8 cellular contexts compared by ENCODE assay signal in the genomic region with DNA sequence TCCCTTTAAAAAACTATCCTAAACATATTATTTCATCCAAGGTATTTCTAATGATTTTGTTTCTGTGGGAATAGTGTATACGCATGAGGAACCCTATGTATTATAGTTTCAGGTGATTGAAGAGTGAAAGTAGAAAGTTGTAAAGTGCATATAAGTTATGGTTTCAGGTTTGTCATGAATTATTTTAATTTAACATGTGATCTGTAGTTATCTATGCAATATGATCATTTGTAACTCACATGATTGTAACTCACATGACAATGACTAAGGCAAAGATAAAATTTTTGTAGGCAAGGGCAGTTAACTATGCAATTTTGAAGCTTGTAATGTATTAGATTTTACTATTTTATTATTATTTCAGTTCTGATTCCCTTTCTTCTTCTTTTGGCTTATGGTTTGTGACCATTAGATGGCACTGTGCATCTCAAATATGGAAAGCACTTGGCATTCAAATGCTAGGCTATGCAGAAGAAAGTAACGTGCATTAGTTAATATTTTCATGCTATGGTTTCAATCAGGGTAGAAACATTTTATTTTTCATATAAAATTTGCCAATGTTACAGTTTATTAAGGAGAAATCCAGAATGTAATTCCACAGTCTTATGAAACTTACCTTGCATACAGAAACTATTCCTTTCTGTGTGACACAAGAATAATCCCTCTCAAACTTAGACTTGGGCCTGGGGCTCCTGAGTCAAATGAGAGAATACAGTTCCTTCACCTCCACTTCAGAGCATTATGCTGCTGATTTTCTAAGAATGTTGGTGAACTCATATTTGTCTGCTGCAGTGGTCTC. TPM values are rescaled to one million over a fixed set of nuclear protein-coding genes. Genes with fewer than 3 reads are reported as not detected.
DNase-seq lines count a peak whose midpoint lies in the region; ATAC-seq and TF ChIP-seq lines count a peak whose summit lies in the region.

No MANE protein-coding gene starts in this region.

- no peak for DNase-seq in activated T-cell treated with anti-CD3 and anti-CD28 coated beads, Interleukin-2, amount 50 U/mL, for 72 hours
- no peak for DNase-seq in activated T-cell treated with anti-CD3 and anti-CD28 coated beads for 4 hours
- DNase-seq in Jurkat, Clone E6-1 (ENCODE audit: low read depth, low spot score) = peak; percentile 65
- DNase-seq in T-cell = peak in 5 of 34 experiments; percentile 16 to 40 (median 27)
- DNase-seq in foreskin fibroblast = peak; percentile 33 to 76
- no peak for DNase-seq in stimulated activated effector memory CD8-positive, alpha-beta T cell treated with anti-CD3 and anti-CD28 coated beads, Interleukin-12 subunit alpha, Interleukin-12 subunit beta, amount 100 ng/mL, for 72 hours (ENCODE audit: low spot score in 2 of 2)

- peak; percentile 74 for TF ChIP-seq CTCF in foreskin fibroblast (IDR thresholded peaks at IDR 0.05; ENCODE audit: low read depth, low read length)

- H3K27me3 Mint-ChIP-seq in activated T-cell treated with anti-CD3 and anti-CD28 coated beads, Interleukin-2, amount 50 U/mL, for 72 hours (ENCODE audit: low read depth) = no peaks in the 10 kb centered on the region
- no peaks in the 10 kb centered on the region for H3K27me3 Mint-ChIP-seq in T-cell
- no peaks in the 10 kb centered on the region for H3K27me3 Mint-ChIP-seq in stimulated activated naive CD8-positive, alpha-beta T cell treated with anti-CD3 and anti-CD28 coated beads, Interleukin-15, Interleukin-2, amounts not matched to agents 100 ng/mL and 50 ng/mL, for 24 hours

- POLR2A ChIA-PET in T-cell (lab: Charles Lee) = interaction anchor here in 1 of 2 donors (1.3 kb wide), 1 partner anchor 104 kb away, joined by 5 read pairs; no protein-coding TSS in a partner anchor

- CTCF ChIA-PET in T-cell (lab: Charles Lee) = interaction anchor here (0.5 to 1.7 kb wide), 17 partner anchors 11 to 541 kb away, joined by 3 to 6 read pairs (median 3); no protein-coding TSS in a partner anchor

- peak overlapping the region; percentile 53 for H3K27ac Mint-ChIP-seq in activated T-cell treated with anti-CD3 and anti-CD28 coated beads, Interleukin-2, amount 50 U/mL, for 72 hours
- H3K27ac Mint-ChIP-seq in T-cell = peak overlapping the region; percentile 60 to 78
- peak overlapping the region; percentile 76 for H3K27ac Mint-ChIP-seq in stimulated activated naive CD8-positive, alpha-beta T cell treated with anti-CD3 and anti-CD28 coated beads, Interleukin-15, Interleukin-2, amounts not matched to agents 100 ng/mL and 50 ng/mL, for 24 hours
- no peak overlapping the region for H3K27ac Mint-ChIP-seq in stimulated activated effector memory CD8-positive, alpha-beta T cell treated with anti-CD3 and anti-CD28 coated beads, Interleukin-12 subunit alpha, Interleukin-12 subunit beta, amount 100 ng/mL, for 72 hours

- no peaks in the 10 kb centered on the region for H3K9me3 Mint-ChIP-seq in activated T-cell treated with anti-CD3 and anti-CD28 coated beads, Interleukin-2, amount 50 U/mL, for 72 hours
- peaks cover 0 to 6% (median 0%) of the 10 kb centered on the region in 3 donors for H3K9me3 Mint-ChIP-seq in T-cell
- H3K9me3 Mint-ChIP-seq in stimulated activated naive CD8-positive, alpha-beta T cell treated with anti-CD3 and anti-CD28 coated beads, Interleukin-15, Interleukin-2, amounts not matched to agents 100 ng/mL and 50 ng/mL, for 24 hours = no peaks in the 10 kb centered on the region
- H3K9me3 Mint-ChIP-seq in stimulated activated effector memory CD8-positive, alpha-beta T cell treated with anti-CD3 and anti-CD28 coated beads, Interleukin-12 subunit alpha, Interleukin-12 subunit beta, amount 100 ng/mL, for 72 hours = no peaks in the 10 kb centered on the region

- no peak overlapping the region for H3K4me3 ChIP-seq in Jurkat, Clone E6-1 (ENCODE audit: low read length)
- no peak overlapping the region for H3K4me3 ChIP-seq in foreskin fibroblast (ENCODE audit: low read depth in 1 of 2, low read length in 2 of 2)

- peak overlapping the region; percentile 49 to 54 for H3K4me3 Mint-ChIP-seq in activated T-cell treated with anti-CD3 and anti-CD28 coated beads, Interleukin-2, amount 50 U/mL, for 72 hours
- H3K4me3 Mint-ChIP-seq in T-cell = no peak overlapping the region
- H3K4me3 Mint-ChIP-seq in stimulated activated naive CD8-positive, alpha-beta T cell treated with anti-CD3 and anti-CD28 coated beads, Interleukin-15, Interleukin-2, amounts not matched to agents 100 ng/mL and 50 ng/mL, for 24 hours = peak overlapping the region; percentile 57
- no peak overlapping the region for H3K4me3 Mint-ChIP-seq in stimulated activated effector memory CD8-positive, alpha-beta T cell treated with anti-CD3 and anti-CD28 coated beads, Interleukin-12 subunit alpha, Interleukin-12 subunit beta, amount 100 ng/mL, for 72 hours

- peak; percentile 39 to 53 for ATAC-seq in activated T-cell treated with anti-CD3 and anti-CD28 coated beads, Interleukin-2, amount 50 U/mL, for 72 hours (replicated peaks in 1 of 2)
- ATAC-seq in T-cell (replicated peaks in 1 of 4) (peak; percentile 61 to 80 (median 71)), HG03039 (IDR thresholded peaks at IDR 0.05; ENCODE audit: unreplicated experiment) (no peak)
- ATAC-seq in stimulated activated effector memory CD8-positive, alpha-beta T cell treated with anti-CD3 and anti-CD28 coated beads, Interleukin-12 subunit alpha, Interleukin-12 subunit beta, amount 100 ng/mL, for 72 hours = no peak

- no peaks in the 10 kb centered on the region for H3K36me3 Mint-ChIP-seq in activated T-cell treated with anti-CD3 and anti-CD28 coated beads, Interleukin-2, amount 50 U/mL, for 72 hours (ENCODE audit: insufficient read depth in 2 of 2)
- H3K36me3 Mint-ChIP-seq in T-cell = peaks cover 4% of the 10 kb centered on the region
- no peaks in the 10 kb centered on the region for H3K36me3 Mint-ChIP-seq in stimulated activated naive CD8-positive, alpha-beta T cell treated with anti-CD3 and anti-CD28 coated beads, Interleukin-15, Interleukin-2, amounts not matched to agents 100 ng/mL and 50 ng/mL, for 24 hours (ENCODE audit: low read depth)
- no peaks in the 10 kb centered on the region for H3K36me3 Mint-ChIP-seq in stimulated activated effector memory CD8-positive, alpha-beta T cell treated with anti-CD3 and anti-CD28 coated beads, Interleukin-12 subunit alpha, Interleukin-12 subunit beta, amount 100 ng/mL, for 72 hours

- peaks cover 54% of the 10 kb centered on the region for H3K4me1 Mint-ChIP-seq in activated T-cell treated with anti-CD3 and anti-CD28 coated beads, Interleukin-2, amount 50 U/mL, for 72 hours (ENCODE audit: low read depth)
- peaks cover 50 to 54% (median 50%) of the 10 kb centered on the region in 3 donors for H3K4me1 Mint-ChIP-seq in T-cell
- peaks cover 56% of the 10 kb centered on the region for H3K4me1 Mint-ChIP-seq in stimulated activated naive CD8-positive, alpha-beta T cell treated with anti-CD3 and anti-CD28 coated beads, Interleukin-15, Interleukin-2, amounts not matched to agents 100 ng/mL and 50 ng/mL, for 24 hours (ENCODE audit: low read depth)
- H3K4me1 Mint-ChIP-seq in stimulated activated effector memory CD8-positive, alpha-beta T cell treated with anti-CD3 and anti-CD28 coated beads, Interleukin-12 subunit alpha, Interleukin-12 subunit beta, amount 100 ng/mL, for 72 hours = peaks cover 30% of the 10 kb centered on the region

RNA-seq across cellular contexts. Expression of a gene that starts 15.8 kb away (rescaled TPM):
- total RNA-seq in activated T-cell treated with anti-CD3 and anti-CD28 coated beads, Interleukin-2, amount 50 U/mL, for 72 hours = 1 to 10 TPM; 2.2 to 3.4 TPM
- not detected for polyA plus RNA-seq in Jurkat, Clone E6-1 (2012; ENCODE audit: insufficient read depth, insufficient read length)
- total RNA-seq in T-cell = 1 to 10 TPM; 2.1 to 8.6 (median 2.9) TPM

RNA-seq across cellular contexts. Expression of a gene that starts 24.5 kb away (rescaled TPM):
- total RNA-seq in activated T-cell treated with anti-CD3 and anti-CD28 coated beads, Interleukin-2, amount 50 U/mL, for 72 hours = 100 to 1,000 TPM; 127 to 143 TPM
- polyA plus RNA-seq in Jurkat, Clone E6-1 (2012; ENCODE audit: insufficient read depth, insufficient read length) = 57.4 TPM
- 100 to 1,000 TPM; 267 to 436 (median 326) TPM for total RNA-seq in T-cell

Comparison
In these comparisons a context has a peak if more than half of its experiments do, and no peak if none do; other contexts are left out.
1. ATAC-seq: peak in activated T-cell treated with anti-CD3 and anti-CD28 coated beads, Interleukin-2, amount 50 U/mL, for 72 hours (2 of 2) and T-cell (4 of 4); none in stimulated activated effector memory CD8-positive, alpha-beta T cell treated with anti-CD3 and anti-CD28 coated beads, Interleukin-12 subunit alpha, Interleukin-12 subunit beta, amount 100 ng/mL, for 72 hours (single experiment) and HG03039 (single experiment).
2. DNase-seq: peak in Jurkat, Clone E6-1 (single experiment) and foreskin fibroblast (2 of 2); none in activated T-cell treated with anti-CD3 and anti-CD28 coated beads, Interleukin-2, amount 50 U/mL, for 72 hours (0 of 2), activated T-cell treated with anti-CD3 and anti-CD28 coated beads for 4 hours (single experiment) and stimulated activated effector memory CD8-positive, alpha-beta T cell treated with anti-CD3 and anti-CD28 coated beads, Interleukin-12 subunit alpha, Interleukin-12 subunit beta, amount 100 ng/mL, for 72 hours (0 of 2).
3. H3K4me3 Mint-ChIP-seq: peak in activated T-cell treated with anti-CD3 and anti-CD28 coated beads, Interleukin-2, amount 50 U/mL, for 72 hours (2 of 2) and stimulated activated naive CD8-positive, alpha-beta T cell treated with anti-CD3 and anti-CD28 coated beads, Interleukin-15, Interleukin-2, amounts not matched to agents 100 ng/mL and 50 ng/mL, for 24 hours (single experiment); none in T-cell (0 of 3) and stimulated activated effector memory CD8-positive, alpha-beta T cell treated with anti-CD3 and anti-CD28 coated beads, Interleukin-12 subunit alpha, Interleukin-12 subunit beta, amount 100 ng/mL, for 72 hours (single experiment).